ENCODE assay signal across 14 cellular contexts in genomic region chr17:50267074-50267841, GRCh38. TPM values are rescaled to one million over a fixed set of nuclear protein-coding genes. Genes with fewer than 3 reads are reported as not detected.
DNase-seq lines count a peak whose midpoint lies in the region; ATAC-seq and TF ChIP-seq lines count a peak whose summit lies in the region.
"Had no signal": no experiment of that assay in that cellular context is flagged by ENCODE, and none has a peak within 500 bp of the region (broad histone marks: within the 10 kb centered on the region; RNA-seq: fewer than 3 reads in every experiment).

No MANE protein-coding gene starts in this region.

- H3K4me1 ChIP-seq in IMR-90 (ENCODE audit: control insufficient read depth, insufficient read depth, low read length) (peaks cover 75% of the 10 kb centered on the region), osteoblast (ENCODE audit: insufficient read depth, low read length) (peaks cover 80% of the 10 kb centered on the region), Karpas-422 (ENCODE audit: low read length) (no peaks in the 10 kb centered on the region), body of pancreas (peaks cover 1% of the 10 kb centered on the region)

- H2BK5ac ChIP-seq in IMR-90 (ENCODE audit: low read depth, low read length, poor library complexity, severe bottlenecking) = peak overlapping the region; percentile 91

- H3K9me2 ChIP-seq in Karpas-422 (replicated peaks; ENCODE audit: insufficient read depth, low read length) = no peaks in the 10 kb centered on the region

- H3K4me3 ChIP-seq in IMR-90 (ENCODE audit: insufficient read depth, low read depth, low read length) = no peak overlapping the region
- peak overlapping the region; percentile 49 for H3K4me3 ChIP-seq in osteoblast (ENCODE audit: insufficient read depth, low read length)
- no peak overlapping the region for H3K4me3 ChIP-seq in Karpas-422 (ENCODE audit: low read length)
- H3K4me3 ChIP-seq in body of pancreas = no peak overlapping the region

- no peaks in the 10 kb centered on the region for H3K9me3 Mint-ChIP-seq in natural killer cell
- H3K9me3 Mint-ChIP-seq: CD4-positive, alpha-beta T cell; T-cell had no signal

- H3K4me1 Mint-ChIP-seq in natural killer cell = peaks cover 0 to 11% of the 10 kb centered on the region in 2 donors

- peaks cover 40% of the 10 kb centered on the region for H3K79me2 ChIP-seq in osteoblast (ENCODE audit: insufficient read depth, low read length)
- H3K79me2 ChIP-seq in Karpas-422 (ENCODE audit: low read length) = no peaks in the 10 kb centered on the region

- TF ChIP-seq RAD21 in IMR-90 (IDR thresholded peaks at IDR 0.05; ENCODE audit: low read length) = no peak

- no peaks in the 10 kb centered on the region for H3K36me3 Mint-ChIP-seq in natural killer cell
- H3K36me3 Mint-ChIP-seq: T-cell had no signal

- 49% methylated on average over 3 of the region's 10 CpGs; no CpG with 5 or more reads in 1 of the 2 experiments for WGBS in IMR-90 (ENCODE audit: extremely low coverage in 2 of 2, insufficient read length in 1 of 2), 2 experiments
- 51 to 80% methylated on average over 9 to 10 of the region's 10 CpGs for WGBS in body of pancreas, 2 donors

- H4K5ac ChIP-seq in IMR-90 (ENCODE audit: low read depth, low read length) = peak overlapping the region; percentile 81

- H3K14ac ChIP-seq in IMR-90 (replicated peaks; ENCODE audit: low read depth, low read length) = peak overlapping the region; percentile 77

- peak overlapping the region; percentile 81 for H3K56ac ChIP-seq in IMR-90 (ENCODE audit: extremely low read depth, insufficient read depth, low read length)

- intact Hi-C loops in IMR-90 (cut with micrococcal nuclease) = no loop called here
- intact Hi-C loops in natural killer cell (cut with micrococcal nuclease) = no loop called here
- intact Hi-C loops in body of pancreas (cut with DNase I) = no loop called here

- H4K91ac ChIP-seq in IMR-90 (ENCODE audit: insufficient read depth, low read depth, low read length) = peak overlapping the region; percentile 97

- H3K18ac ChIP-seq in IMR-90 (ENCODE audit: low read depth, low read length) = peak overlapping the region; percentile 92

- H2AFZ ChIP-seq in IMR-90 (replicated peaks; ENCODE audit: low read length, poor library complexity) = peak overlapping the region; percentile 90
- H2AFZ ChIP-seq in osteoblast (ENCODE audit: low read length) = no peak overlapping the region
- H2AFZ ChIP-seq in Karpas-422 (ENCODE audit: low read length) = no peak overlapping the region

- H3K23ac ChIP-seq in IMR-90 (ENCODE audit: low read depth, low read length) = peak overlapping the region; percentile 88

- H3K79me1 ChIP-seq in IMR-90 (ENCODE audit: low read depth in 1 of 2, low read length in 2 of 2) = peaks cover 15 to 83% of the 10 kb centered on the region in 2 experiments

- H3K9ac ChIP-seq in IMR-90 (ENCODE audit: low read depth, low read length) (peak overlapping the region; percentile 57), Karpas-422 (ENCODE audit: low read length) (no peak overlapping the region)

- peak overlapping the region; percentile 99 for H2AK5ac ChIP-seq in IMR-90 (ENCODE audit: low read depth, low read length)

- H3K9me3 ChIP-seq in IMR-90 (ENCODE audit: control insufficient read depth, insufficient read depth, low read length) (no peaks in the 10 kb centered on the region), osteoblast (ENCODE audit: low read depth, low read length) (no peaks in the 10 kb centered on the region), Karpas-422 (ENCODE audit: low read length) (no peaks in the 10 kb centered on the region), body of pancreas (no peaks in the 10 kb centered on the region)

- H2BK20ac ChIP-seq in IMR-90 (ENCODE audit: low read depth, low read length) = peak overlapping the region; percentile 97

- ATAC-seq in IMR-90 (ENCODE audit: low read depth) = no peak
- ATAC-seq in natural killer cell = no peak
- ATAC-seq in body of pancreas = no peak
- no peak for ATAC-seq in GM18505 (IDR thresholded peaks at IDR 0.05; ENCODE audit: unreplicated experiment)
- ATAC-seq: T-cell had no signal

- DNase-seq in AG08396 (ENCODE audit: low spot score) = peak; percentile 37
- peak; percentile 47 for DNase-seq in IMR-90
- DNase-seq in epidermal melanocyte (ENCODE audit: insufficient read length, low spot score) = peak; percentile 68
- peak; percentile 87 for DNase-seq in osteoblast (ENCODE audit: insufficient read length, low spot score, missing footprints)
- DNase-seq in Karpas-422 = no peak
- no peak for DNase-seq in natural killer cell
- DNase-seq in body of pancreas = no peak
- DNase-seq: amygdala, NCI-H748 treated with DMSO at 0.1 percent for 48 hours had no signal

- H3K4me3 Mint-ChIP-seq in natural killer cell = no peak overlapping the region
- H3K4me3 Mint-ChIP-seq: CD4-positive, alpha-beta T cell; T-cell had no signal

- H2BK120ac ChIP-seq in IMR-90 (ENCODE audit: low read depth, low read length) = peak overlapping the region; percentile 99

- POLR2A ChIA-PET in IMR-90 (lab: Charles Lee; ENCODE audit: unreplicated experiment) = interaction anchor here (0.6 to 6.5 kb wide), 11 partner anchors 26 to 116 kb away, joined by 3 to 149 read pairs (median 4); partner anchors contain the start of gene COL1A1

- no peaks in the 10 kb centered on the region for H4K20me1 ChIP-seq in IMR-90 (ENCODE audit: insufficient read depth, low read length)
- H4K20me1 ChIP-seq in osteoblast (ENCODE audit: insufficient read depth, low read length) = no peaks in the 10 kb centered on the region
- no peaks in the 10 kb centered on the region for H4K20me1 ChIP-seq in Karpas-422 (ENCODE audit: insufficient read depth, low read depth, low read length)

- H3K36me3 ChIP-seq in IMR-90 (ENCODE audit: control insufficient read depth, insufficient read depth, low read length) (no peaks in the 10 kb centered on the region), osteoblast (ENCODE audit: insufficient read depth, low read length) (no peaks in the 10 kb centered on the region), Karpas-422 (ENCODE audit: insufficient read depth, low read length) (no peaks in the 10 kb centered on the region), body of pancreas (replicated peaks in 1 of 2; ENCODE audit: insufficient read depth in 1 of 2, low read depth in 2 of 2) (no peaks in the 10 kb centered on the region)

- dilution Hi-C loops in IMR-90 (cut with HindIII; ENCODE audit: low sequenced_read_pairs, unreplicated experiment) = no loop called here

- H3K27ac ChIP-seq in IMR-90 (ENCODE audit: insufficient read depth, low read length) (peak overlapping the region; percentile 88), osteoblast (ENCODE audit: low read depth, low read length) (peak overlapping the region; percentile 59), Karpas-422 (ENCODE audit: low read length) (no peak overlapping the region), body of pancreas (no peak overlapping the region)

- peak overlapping the region; percentile 100 for H2BK15ac ChIP-seq in IMR-90 (ENCODE audit: low read depth, low read length)

- H3K9me1 ChIP-seq in IMR-90 (ENCODE audit: insufficient read depth, low read length) = peaks cover 56% of the 10 kb centered on the region

- H3K4me2 ChIP-seq in IMR-90 (ENCODE audit: low read depth, low read length) = peak overlapping the region; percentile 69
- peak overlapping the region; percentile 70 for H3K4me2 ChIP-seq in osteoblast (ENCODE audit: insufficient read depth, low read length)
- H3K4me2 ChIP-seq in Karpas-422 (ENCODE audit: low read depth, low read length, poor library complexity, severe bottlenecking) = no peak overlapping the region

- H3K27me3 Mint-ChIP-seq in natural killer cell (ENCODE audit: low read depth in 2 of 2) = peaks cover 12 to 20% of the 10 kb centered on the region in 2 donors

- no peaks in the 10 kb centered on the region for H3K27me3 ChIP-seq in IMR-90 (ENCODE audit: control insufficient read depth, insufficient read depth, low read length)
- no peaks in the 10 kb centered on the region for H3K27me3 ChIP-seq in osteoblast (ENCODE audit: insufficient read depth, low read length)
- H3K27me3 ChIP-seq in Karpas-422 (ENCODE audit: low read length) = no peaks in the 10 kb centered on the region
- H3K27me3 ChIP-seq in body of pancreas = no peaks in the 10 kb centered on the region

- H3K4ac ChIP-seq in IMR-90 (ENCODE audit: low read depth, low read length) = peak overlapping the region; percentile 98

- TF ChIP-seq POLR2A in IMR-90 (IDR thresholded peaks at IDR 0.05; ENCODE audit: low read depth, low read length) (no peak), body of pancreas (IDR thresholded peaks at IDR 0.05) (no peak), GM18505 (IDR thresholded peaks at IDR 0.05; ENCODE audit: borderline replicate concordance, extremely low read depth, insufficient read depth, insufficient read length) (no peak)

- H3K27ac Mint-ChIP-seq in natural killer cell = no peak overlapping the region
- H3K27ac Mint-ChIP-seq: CD4-positive, alpha-beta T cell; T-cell had no signal

- H4K8ac ChIP-seq in IMR-90 (ENCODE audit: low read depth in 2 of 2, low read length in 2 of 2) = peak overlapping the region; percentile 64 to 91

- CTCF ChIA-PET in IMR-90 (lab: Yijun Ruan, JAX) = interaction anchor here (1.4 to 2.4 kb wide), 3 partner anchors 48 to 67 kb away, joined by 6 to 10 read pairs (median 7); no protein-coding TSS in a partner anchor

- peak overlapping the region; percentile 99 for H2AK9ac ChIP-seq in IMR-90 (replicated peaks; ENCODE audit: low read depth, low read length, poor library complexity)

- TF ChIP-seq CTCF in IMR-90 (conservative IDR thresholded peaks at IDR 0.05; ENCODE audit: low read depth, low read length) (no peak), osteoblast (IDR thresholded peaks at IDR 0.05; ENCODE audit: extremely low read depth, low read depth, low read length) (no peak), natural killer cell (IDR thresholded peaks at IDR 0.05) (no peak), body of pancreas (IDR thresholded peaks at IDR 0.05) (no peak)

- in situ Hi-C loops in IMR-90 (cut with MboI; ENCODE audit: low sequenced_read_pairs) = no loop called here

- BruUV-seq in IMR-90 (replicated peaks; lab: Mats Ljungman, UMichigan) = no TSS peak

TF ChIP-seq in IMR-90, 13 proteins besides CTCF, POLR2A, EP300 and RAD21 (continues in another document):
- TF ChIP-seq NFE2L2 (IDR thresholded peaks at IDR 0.05; ENCODE audit: low read depth, low read length) = no peak
- TF ChIP-seq BHLHE40 (IDR thresholded peaks at IDR 0.05; ENCODE audit: low read depth, low read length) = no peak
- no peak for TF ChIP-seq MAFK (IDR thresholded peaks at IDR 0.05; ENCODE audit: low read depth, low read length)

RNA-seq across cellular contexts. Expression of gene TMEM92, which starts 7.0 kb away (rescaled TPM):
- 0.18 and 0.28 TPM in 2 replicates for total RNA-seq in IMR-90 (2012; rRNA removed)
- 0.86 and 1.7 TPM in 2 replicates for polyA plus RNA-seq in IMR-90 (2012; rRNA removed)
- polyA plus RNA-seq in IMR-90 (2012; cell fraction: cytosol; rRNA removed) = 0.90 and 1.4 TPM in 2 replicates
- polyA plus RNA-seq in IMR-90 (2012; cell fraction: nucleus; rRNA removed; ENCODE audit: low replicate concordance) = 1.0 and 1.1 TPM in 2 replicates
- under 0.01 and 0.36 TPM in 2 replicates for total RNA-seq in osteoblast
- not detected in 2 replicates for total RNA-seq in Karpas-422 (2014; rRNA removed; shearing (Covaris generic); ENCODE audit: low replicate concordance)
- not detected for total RNA-seq in natural killer cell
- not detected for total RNA-seq in body of pancreas
- total RNA-seq: CD4-positive, alpha-beta T cell; frontal cortex; right cardiac atrium; T-cell had no signal
- polyA plus RNA-seq: right cardiac atrium had no signal

Comparison
In these comparisons a context has a peak if more than half of its experiments do, and no peak if none do; other contexts are left out.
1. DNase-seq: peak in AG08396 (single experiment), IMR-90 (single experiment), epidermal melanocyte (single experiment) and osteoblast (single experiment); none in Karpas-422 (single experiment), natural killer cell (single experiment) and body of pancreas (0 of 4).
2. H3K27ac ChIP-seq: peak in IMR-90 (single experiment) and osteoblast (single experiment); none in Karpas-422 (single experiment) and body of pancreas (0 of 4).